ENCODE assay signal across 9 cellular contexts in genomic region chr4:1170805-1171305, GRCh38. TPM values are rescaled to one million over a fixed set of nuclear protein-coding genes. Genes with fewer than 3 reads are reported as not detected.
DNase-seq lines count a peak whose midpoint lies in the region; ATAC-seq and TF ChIP-seq lines count a peak whose summit lies in the region.
"Had no signal": no experiment of that assay in that cellular context is flagged by ENCODE, and none has a peak within 500 bp of the region (broad histone marks: within the 10 kb centered on the region; RNA-seq: fewer than 3 reads in every experiment).

No MANE protein-coding gene starts in this region.

- H3K27ac Mint-ChIP-seq in activated T-helper 17 cell treated with anti-CD3 and anti-CD28 coated beads, Interleukin-2, amount 50 U/mL, for 72 hours: no peak overlapping the region
- H3K27ac Mint-ChIP-seq in stimulated activated naive B cell treated with anti-CD40 and anti-IgM and Interleukin-4, amounts not matched to agents 10 μg/mL and 1 μg/mL and 100 μg/mL, for 72 hours: no peak overlapping the region

- H3K36me3 ChIP-seq in HUES6 (ENCODE audit: control insufficient read depth, insufficient read depth, low read length) (no peaks in the 10 kb centered on the region), left lung (peaks cover 0 to 13% of the 10 kb centered on the region in 2 donors), BE2C (no peaks in the 10 kb centered on the region)

- no peak for ATAC-seq in activated T-helper 17 cell treated with anti-CD3 and anti-CD28 coated beads, Interleukin-2, amount 50 U/mL, for 72 hours (replicated peaks)
- ATAC-seq in left lung: no peak
- ATAC-seq in stimulated activated naive B cell treated with anti-CD40 and anti-IgM and Interleukin-4, amounts not matched to agents 10 μg/mL and 1 μg/mL and 100 μg/mL, for 72 hours (replicated peaks): no peak
- no peak for ATAC-seq in HG03280 (IDR thresholded peaks at IDR 0.05; ENCODE audit: unreplicated experiment)

- peaks cover 5% of the 10 kb centered on the region for H3K4me1 Mint-ChIP-seq in activated T-helper 17 cell treated with anti-CD3 and anti-CD28 coated beads, Interleukin-2, amount 50 U/mL, for 72 hours
- H3K4me1 Mint-ChIP-seq in stimulated activated naive B cell treated with anti-CD40 and anti-IgM and Interleukin-4, amounts not matched to agents 10 μg/mL and 1 μg/mL and 100 μg/mL, for 72 hours: peaks cover 22 to 49% of the 10 kb centered on the region in 2 donors

- H3K27me3 ChIP-seq in HUES6 (ENCODE audit: control insufficient read depth, insufficient read depth, low read length) (peaks cover 93% of the 10 kb centered on the region), left lung (peaks cover 24 to 64% of the 10 kb centered on the region in 2 donors), BE2C (peaks cover 55% of the 10 kb centered on the region)

- H3K9me3 ChIP-seq in HUES6 (ENCODE audit: control insufficient read depth, insufficient read depth, low read depth, low read length): no peaks in the 10 kb centered on the region
- no peaks in the 10 kb centered on the region for H3K9me3 ChIP-seq in left lung
- H3K9me3 ChIP-seq in BE2C: no peaks in the 10 kb centered on the region

- H3K4me3 Mint-ChIP-seq in activated T-helper 17 cell treated with anti-CD3 and anti-CD28 coated beads, Interleukin-2, amount 50 U/mL, for 72 hours: peak overlapping the region; percentile 38
- peak overlapping the region; percentile 78 to 85 for H3K4me3 Mint-ChIP-seq in stimulated activated naive B cell treated with anti-CD40 and anti-IgM and Interleukin-4, amounts not matched to agents 10 μg/mL and 1 μg/mL and 100 μg/mL, for 72 hours

- no peaks in the 10 kb centered on the region for H3K36me3 Mint-ChIP-seq in activated T-helper 17 cell treated with anti-CD3 and anti-CD28 coated beads, Interleukin-2, amount 50 U/mL, for 72 hours (ENCODE audit: low read depth)
- H3K36me3 Mint-ChIP-seq in stimulated activated naive B cell treated with anti-CD40 and anti-IgM and Interleukin-4, amounts not matched to agents 10 μg/mL and 1 μg/mL and 100 μg/mL, for 72 hours: peaks cover 0 to 2% of the 10 kb centered on the region in 2 donors

- H3K4me1 ChIP-seq in HUES6 (ENCODE audit: control insufficient read depth, insufficient read depth, low read length) (peaks cover 8% of the 10 kb centered on the region; the same call in 1 of the 2 replicates), left lung (peaks cover 27 to 50% of the 10 kb centered on the region in 2 donors), BE2C (no peaks in the 10 kb centered on the region)

- H3K27ac ChIP-seq in HUES6 (ENCODE audit: low read depth, low read length): no peak overlapping the region
- H3K27ac ChIP-seq in left lung: no peak overlapping the region

- TF ChIP-seq CTCF in left lung (IDR thresholded peaks at IDR 0.05): no peak
- no peak for TF ChIP-seq CTCF in BE2C (IDR thresholded peaks at IDR 0.05; ENCODE audit: low read depth, low read length)

- no peak overlapping the region for H3K9ac ChIP-seq in HUES6 (ENCODE audit: low read length)

- DNase-seq in left lung (no peak), NCI-H446 treated with DMSO at 0.1 percent for 48 hours (lab: John Stamatoyannopoulos, UW) (no peak), BE2C (no peak)
- no peak for DNase-seq in stimulated activated naive B cell treated with anti-CD40 and anti-IgM and Interleukin-4, amounts not matched to agents 10 μg/mL and 1 μg/mL and 100 μg/mL, for 72 hours
- DNase-seq: DMS79, Karpas-422 had no signal

- H3K9me3 Mint-ChIP-seq in activated T-helper 17 cell treated with anti-CD3 and anti-CD28 coated beads, Interleukin-2, amount 50 U/mL, for 72 hours: no peaks in the 10 kb centered on the region
- no peaks in the 10 kb centered on the region for H3K9me3 Mint-ChIP-seq in stimulated activated naive B cell treated with anti-CD40 and anti-IgM and Interleukin-4, amounts not matched to agents 10 μg/mL and 1 μg/mL and 100 μg/mL, for 72 hours

- intact Hi-C loops in left lung (cut with DNase I): no loop called here

- no peaks in the 10 kb centered on the region for H3K27me3 Mint-ChIP-seq in activated T-helper 17 cell treated with anti-CD3 and anti-CD28 coated beads, Interleukin-2, amount 50 U/mL, for 72 hours
- H3K27me3 Mint-ChIP-seq in stimulated activated naive B cell treated with anti-CD40 and anti-IgM and Interleukin-4, amounts not matched to agents 10 μg/mL and 1 μg/mL and 100 μg/mL, for 72 hours: peaks cover 16 to 42% of the 10 kb centered on the region in 2 donors

- H3K4me3 ChIP-seq in HUES6 (ENCODE audit: low read depth, low read length) (peak overlapping the region; percentile 54), left lung (peak overlapping the region; percentile 24 to 31), BE2C (ENCODE audit: low read depth, low read length) (no peak overlapping the region)

RNA-seq across cellular contexts. Expression of gene SPON2, which starts 1.5 kb away (rescaled TPM):
- total RNA-seq in activated T-helper 17 cell treated with anti-CD3 and anti-CD28 coated beads, Interleukin-2, amount 50 U/mL, for 72 hours: 10 to 100 TPM; 17.3 to 18.7 TPM
- 10 to 100 TPM; 66.0 to 94.2 TPM for total RNA-seq in left lung
- polyA plus RNA-seq in BE2C (2012; ENCODE audit: insufficient read depth, insufficient read length, low read depth): not detected

RNA-seq across cellular contexts. Expression of gene RNF212, which starts 57.5 kb away (rescaled TPM):
- total RNA-seq in activated T-helper 17 cell treated with anti-CD3 and anti-CD28 coated beads, Interleukin-2, amount 50 U/mL, for 72 hours: 1 to 10 TPM; 1.3 to 3.7 TPM
- 1 to 10 TPM; 7.2 to 9.8 TPM for total RNA-seq in left lung
- polyA plus RNA-seq in BE2C (2012; ENCODE audit: insufficient read depth, insufficient read length, low read depth): not detected
